1 cellular context compared by ENCODE assay signal in genomic region chr10:59175538-59176240, GRCh38.
TF ChIP-seq lines count a peak whose summit lies in the region.

No MANE protein-coding gene starts in this region.

TF ChIP-seq in HepG2, 621 proteins besides CTCF, POLR2A, EP300 and RAD21 (continued from another document and continues in another):
- TF ChIP-seq HMGXB4 (CRISPR knock-in tag; IDR thresholded peaks at IDR 0.05; ENCODE audit: borderline replicate concordance in 1 of 2, low read depth in 1 of 2) (0 out of 4 replicates have a peak, but pooled peaks of 1 of the 2 experiments have one; percentile 16), LCORL (IDR thresholded peaks at IDR 0.05) (no peak), LCORL (CRISPR knock-in tag; IDR thresholded peaks at IDR 0.05) (no peak), KDM6A (CRISPR knock-in tag; IDR thresholded peaks at IDR 0.05; ENCODE audit: low read depth) (no peak), RNF219 (CRISPR knock-in tag; IDR thresholded peaks at IDR 0.05) (no peak), ZNF431 (CRISPR knock-in tag; IDR thresholded peaks at IDR 0.05; ENCODE audit: borderline replicate concordance, low read depth) (0 out of 2 replicates have a peak, but pooled peaks have one; percentile 12), FOXO4 (CRISPR knock-in tag; conservative IDR thresholded peaks at IDR 0.05) (no peak), RAD51 (IDR thresholded peaks at IDR 0.05; ENCODE audit: borderline replicate concordance) (no peak), GZF1 (CRISPR knock-in tag; IDR thresholded peaks at IDR 0.05) (peak; percentile 71; the same call in 1 of the 2 replicates), SNRNP70 (IDR thresholded peaks at IDR 0.05; ENCODE audit: low read depth, low read length) (no peak), DMAP1 (CRISPR knock-in tag; IDR thresholded peaks at IDR 0.05) (0 out of 2 replicates have a peak, but pooled peaks have one; percentile 20), TAF1 (CRISPR knock-in tag; IDR thresholded peaks at IDR 0.05) (no peak), KDM2A (CRISPR knock-in tag; IDR thresholded peaks at IDR 0.05; ENCODE audit: borderline replicate concordance, low read depth) (peak; percentile 47; the same call in 1 of the 2 replicates), TBX3 (IDR thresholded peaks at IDR 0.05; ENCODE audit: borderline replicate concordance) (no peak), ZNF260 (CRISPR knock-in tag; IDR thresholded peaks at IDR 0.05; ENCODE audit: borderline replicate concordance, low read depth) (no peak), NFYB (CRISPR knock-in tag; IDR thresholded peaks at IDR 0.05) (peak; percentile 29; the same call in 1 of the 2 replicates), TBP (CRISPR knock-in tag; IDR thresholded peaks at IDR 0.05) (no peak), REPIN1 (CRISPR knock-in tag; IDR thresholded peaks at IDR 0.05; ENCODE audit: borderline replicate concordance, low read depth) (peak; percentile 40; the same call in 1 of the 2 replicates), ZFX (CRISPR knock-in tag; IDR thresholded peaks at IDR 0.05; ENCODE audit: low read depth) (no peak), ZNF891 (CRISPR knock-in tag; IDR thresholded peaks at IDR 0.05) (peak; percentile 76; the same call in 1 of the 2 replicates), MED1 (CRISPR knock-in tag; IDR thresholded peaks at IDR 0.05) (no peak), MIER2 (CRISPR knock-in tag; IDR thresholded peaks at IDR 0.05) (peak; percentile 15; the same call in 1 of the 2 replicates), ZNF205 (CRISPR knock-in tag; IDR thresholded peaks at IDR 0.05) (no peak), HMG20B (CRISPR knock-in tag; conservative IDR thresholded peaks at IDR 0.05) (no peak), CREB1 (IDR thresholded peaks at IDR 0.05) (no peak), CREB1 (CRISPR knock-in tag; IDR thresholded peaks at IDR 0.05) (no peak), ZBTB37 (CRISPR knock-in tag; IDR thresholded peaks at IDR 0.05) (no peak), HDAC2 (CRISPR knock-in tag; IDR thresholded peaks at IDR 0.05) (peak; percentile 5), PPARG (CRISPR knock-in tag; conservative IDR thresholded peaks at IDR 0.05) (0 out of 2 replicates have a peak, but pooled peaks have one; percentile 8), ZKSCAN5 (CRISPR knock-in tag; IDR thresholded peaks at IDR 0.05) (no peak), MAZ (IDR thresholded peaks at IDR 0.05; ENCODE audit: borderline replicate concordance, low read depth, low read length) (no peak), MAZ (CRISPR knock-in tag; IDR thresholded peaks at IDR 0.05; ENCODE audit: low read depth) (no peak), RELA (CRISPR knock-in tag; IDR thresholded peaks at IDR 0.05) (no peak), FIP1L1 (IDR thresholded peaks at IDR 0.05; ENCODE audit: borderline replicate concordance, insufficient read depth, low read depth, low read length) (peak; percentile 61; the same call in 1 of the 2 replicates), EEA1 (CRISPR knock-in tag; IDR thresholded peaks at IDR 0.05; ENCODE audit: borderline replicate concordance) (no peak), CC2D1A (CRISPR knock-in tag; IDR thresholded peaks at IDR 0.05) (no peak), PRDM15 (CRISPR knock-in tag; IDR thresholded peaks at IDR 0.05) (no peak), RFXAP (CRISPR knock-in tag; IDR thresholded peaks at IDR 0.05; ENCODE audit: borderline replicate concordance) (no peak), BRD4 (CRISPR knock-in tag; IDR thresholded peaks at IDR 0.05) (peak; percentile 23; the same call in 1 of the 2 replicates), HNF4A (CRISPR knock-in tag; IDR thresholded peaks at IDR 0.05) (no peak), ZNF180 (CRISPR knock-in tag; IDR thresholded peaks at IDR 0.05; ENCODE audit: borderline replicate concordance, low read depth) (no peak), MZF1 (CRISPR knock-in tag; IDR thresholded peaks at IDR 0.05; ENCODE audit: borderline replicate concordance) (no peak), RXRB (CRISPR knock-in tag; IDR thresholded peaks at IDR 0.05; ENCODE audit: borderline replicate concordance) (no peak), ZNF230 (CRISPR knock-in tag; IDR thresholded peaks at IDR 0.05) (0 out of 2 replicates have a peak, but pooled peaks have one; percentile 64), THAP8 (CRISPR knock-in tag; IDR thresholded peaks at IDR 0.05; ENCODE audit: borderline replicate concordance) (no peak), ZNF616 (CRISPR knock-in tag; IDR thresholded peaks at IDR 0.05; ENCODE audit: low read depth) (no peak; the same call in 1 of the 2 replicates), ZNF17 (CRISPR knock-in tag; IDR thresholded peaks at IDR 0.05) (no peak), HOXA5 (CRISPR knock-in tag; IDR thresholded peaks at IDR 0.05) (peak; percentile 5; the same call in 1 of the 2 replicates), MNT (IDR thresholded peaks at IDR 0.05) (no peak)
- TF ChIP-seq, protein P1, sequence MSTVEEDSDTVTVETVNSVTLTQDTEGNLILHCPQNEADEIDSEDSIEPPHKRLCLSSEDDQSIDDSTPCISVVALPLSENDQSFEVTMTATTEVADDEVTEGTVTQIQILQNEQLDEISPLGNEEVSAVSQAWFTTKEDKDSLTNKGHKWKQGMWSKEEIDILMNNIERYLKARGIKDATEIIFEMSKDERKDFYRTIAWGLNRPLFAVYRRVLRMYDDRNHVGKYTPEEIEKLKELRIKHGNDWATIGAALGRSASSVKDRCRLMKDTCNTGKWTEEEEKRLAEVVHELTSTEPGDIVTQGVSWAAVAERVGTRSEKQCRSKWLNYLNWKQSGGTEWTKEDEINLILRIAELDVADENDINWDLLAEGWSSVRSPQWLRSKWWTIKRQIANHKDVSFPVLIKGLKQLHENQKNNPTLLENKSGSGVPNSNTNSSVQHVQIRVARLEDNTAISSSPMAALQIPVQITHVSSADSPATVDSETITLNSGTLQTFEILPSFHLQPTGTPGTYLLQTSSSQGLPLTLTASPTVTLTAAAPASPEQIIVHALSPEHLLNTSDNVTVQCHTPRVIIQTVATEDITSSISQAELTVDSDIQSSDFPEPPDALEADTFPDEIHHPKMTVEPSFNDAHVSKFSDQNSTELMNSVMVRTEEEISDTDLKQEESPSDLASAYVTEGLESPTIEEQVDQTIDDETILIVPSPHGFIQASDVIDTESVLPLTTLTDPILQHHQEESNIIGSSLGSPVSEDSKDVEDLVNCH (CRISPR knock-in tag; IDR thresholded peaks at IDR 0.05), result no peak
- TF ChIP-seq, protein P2, sequence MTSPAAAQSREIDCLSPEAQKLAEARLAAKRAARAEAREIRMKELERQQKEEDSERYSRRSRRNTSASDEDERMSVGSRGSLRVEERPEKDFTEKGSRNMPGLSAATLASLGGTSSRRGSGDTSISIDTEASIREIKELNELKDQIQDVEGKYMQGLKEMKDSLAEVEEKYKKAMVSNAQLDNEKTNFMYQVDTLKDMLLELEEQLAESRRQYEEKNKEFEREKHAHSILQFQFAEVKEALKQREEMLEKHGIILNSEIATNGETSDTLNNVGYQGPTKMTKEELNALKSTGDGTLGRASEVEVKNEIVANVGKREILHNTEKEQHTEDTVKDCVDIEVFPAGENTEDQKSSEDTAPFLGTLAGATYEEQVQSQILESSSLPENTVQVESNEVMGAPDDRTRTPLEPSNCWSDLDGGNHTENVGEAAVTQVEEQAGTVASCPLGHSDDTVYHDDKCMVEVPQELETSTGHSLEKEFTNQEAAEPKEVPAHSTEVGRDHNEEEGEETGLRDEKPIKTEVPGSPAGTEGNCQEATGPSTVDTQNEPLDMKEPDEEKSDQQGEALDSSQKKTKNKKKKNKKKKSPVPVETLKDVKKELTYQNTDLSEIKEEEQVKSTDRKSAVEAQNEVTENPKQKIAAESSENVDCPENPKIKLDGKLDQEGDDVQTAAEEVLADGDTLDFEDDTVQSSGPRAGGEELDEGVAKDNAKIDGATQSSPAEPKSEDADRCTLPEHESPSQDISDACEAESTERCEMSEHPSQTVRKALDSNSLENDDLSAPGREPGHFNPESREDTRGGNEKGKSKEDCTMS (CRISPR knock-in tag; conservative IDR thresholded peaks at IDR 0.05), result no peak
